Comparison of ENCODE assay signal across 23 cellular contexts in genomic region chr10:95462740-95463667, GRCh38.
DNase-seq lines count a peak whose midpoint lies in the region; ATAC-seq and TF ChIP-seq lines count a peak whose summit lies in the region.
"Had no signal": no experiment of that assay in that cellular context is flagged by ENCODE, and none has a peak within 500 bp of the region (broad histone marks: within the 10 kb centered on the region; RNA-seq: fewer than 3 reads in every experiment).

No MANE protein-coding gene starts in this region.

- DNase-seq in Right ventricle myocardium inferior (ENCODE audit: missing footprints) (no peak), cardiac septum (ENCODE audit: low spot score) (no peak), right atrium auricular region (ENCODE audit: low spot score) (no peak), coronary artery (ENCODE audit: low spot score) (no peak), NCI-H82 treated with DMSO at 0.1 percent for 48 hours (lab: John Stamatoyannopoulos, UW; ENCODE audit: unreplicated experiment) (no peak), hypothalamus (lab: John Stamatoyannopoulos, UW) (no peak), NCI-H187 treated with DMSO at 0.1 percent for 48 hours (lab: John Stamatoyannopoulos, UW) (no peak)
- DNase-seq: activated B cell treated with CpG ODN at 0.5 μM for 24 hours; activated CD4-positive, alpha-beta T cell treated with anti-CD3 and anti-CD28 coated beads, Interleukin-2, amount 50 U/mL, for 48 hours; BE2C; COR-L47; effector CD8-positive, alpha-beta T cell; Karpas-422; naive B cell; NCI-H1048; NCI-H2029; NCI-H524; T-helper 9 cell had no signal

- ATAC-seq in Right ventricle myocardium inferior: peak; percentile 30
- ATAC-seq: sciatic nerve; stimulated activated effector memory CD8-positive, alpha-beta T cell treated with anti-CD3 and anti-CD28 coated beads, Interleukin-12 subunit alpha, Interleukin-12 subunit beta, amount 100 ng/mL, for 72 hours had no signal

- no peaks in the 10 kb centered on the region for H3K27me3 ChIP-seq in right atrium auricular region
- no peaks in the 10 kb centered on the region for H3K27me3 ChIP-seq in rectal smooth muscle tissue (ENCODE audit: control insufficient read depth, insufficient read depth, low read length)
- H3K27me3 ChIP-seq: BE2C, tibial nerve had no signal

- TF ChIP-seq CTCF in right atrium auricular region (IDR thresholded peaks at IDR 0.05) (no peak), coronary artery (IDR thresholded peaks at IDR 0.05) (no peak)

- H3K4me1 ChIP-seq in right atrium auricular region (peaks cover 0 to 68% of the 10 kb centered on the region in 2 donors), rectal smooth muscle tissue (ENCODE audit: control insufficient read depth, insufficient read depth, low read length) (peaks cover 40% of the 10 kb centered on the region)
- H3K4me1 ChIP-seq: BE2C had no signal

- no peak overlapping the region for H3K9ac ChIP-seq in rectal smooth muscle tissue (ENCODE audit: low read length)

- no peaks in the 10 kb centered on the region for H3K36me3 ChIP-seq in right atrium auricular region
- peaks cover 2% of the 10 kb centered on the region for H3K36me3 ChIP-seq in rectal smooth muscle tissue (ENCODE audit: control insufficient read depth, insufficient read depth, low read length)
- H3K36me3 ChIP-seq: BE2C, tibial nerve had no signal

- H3K27ac ChIP-seq in right atrium auricular region (peak overlapping the region; percentile 90 to 99), rectal smooth muscle tissue (ENCODE audit: low read depth, low read length) (peak overlapping the region; percentile 71), coronary artery (peak overlapping the region in 1 of 2 donors; percentile 81)
- H3K27ac ChIP-seq: RWPE1 had no signal

- H3K4me3 ChIP-seq in right atrium auricular region: no peak overlapping the region
- H3K4me3 ChIP-seq in rectal smooth muscle tissue (ENCODE audit: low read length): no peak overlapping the region
- H3K4me3 ChIP-seq in coronary artery: no peak overlapping the region
- H3K4me3 ChIP-seq: tibial nerve had no signal

- intact Hi-C loops in Right ventricle myocardium inferior (cut with DNase I): loop anchor here (2.0 kb wide), 1 partner anchor 16 kb away; no protein-coding TSS in a partner anchor
- intact Hi-C loops in cardiac septum (cut with DNase I): no loop called here

- H3K9me3 ChIP-seq in right atrium auricular region: no peaks in the 10 kb centered on the region
- H3K9me3 ChIP-seq: BE2C, tibial nerve had no signal
